In genomic region chr2:185404578-185404977, GRCh38 we compare ENCODE assay signal across 24 cellular contexts.
DNase-seq lines count a peak whose midpoint lies in the region; ATAC-seq and TF ChIP-seq lines count a peak whose summit lies in the region.
"Had no signal": no experiment of that assay in that cellular context is flagged by ENCODE, and none has a peak within 500 bp of the region (broad histone marks: within the 10 kb centered on the region; RNA-seq: fewer than 3 reads in every experiment).

No MANE protein-coding gene starts in this region.

- DNase-seq in mammary epithelial cell: no peak
- DNase-seq in breast epithelium (ENCODE audit: low spot score in 2 of 2): no peak
- peak; percentile 18 for DNase-seq in NCI-H1417 treated with DMSO at 0.1 percent for 48 hours (lab: John Stamatoyannopoulos, UW)
- no peak for DNase-seq in RWPE2 (ENCODE audit: low spot score)
- DNase-seq in hippocampal formation (lab: John Stamatoyannopoulos, UW): no peak
- DNase-seq in brain microvascular endothelial cell: no peak
- DNase-seq: CD4-positive, alpha-beta T cell; DMS53; GOT3; Karpas-422; NCI-H1105 treated with DMSO at 0.1 percent for 48 hours; NCI-H1694 treated with DMSO at 0.1 percent for 48 hours; NCI-H2081; NCI-H2171; NCI-H226; NCI-H510A treated with DMSO at 0.1 percent for 48 hours; NCI-H82; NK-92 treated with Interleukin-12 subunit alpha and Interleukin-12 subunit beta, amount 100 ng/mL, for 24 hours; T-helper 2 cell had no signal

- dilution Hi-C loops in mammary epithelial cell (cut with HindIII; ENCODE audit: low sequenced_read_pairs): no loop called here

- H3F3A ChIP-seq in neural cell (ENCODE audit: insufficient read depth, low read length, poor library complexity, severe bottlenecking): no peaks in the 10 kb centered on the region

- H3K79me2 ChIP-seq in mammary epithelial cell (ENCODE audit: insufficient read depth, low read length): no peaks in the 10 kb centered on the region
- no peaks in the 10 kb centered on the region for H3K79me2 ChIP-seq in neural cell (replicated peaks; ENCODE audit: insufficient read depth, low read length)

- TF ChIP-seq CTCF in mammary epithelial cell (conservative IDR thresholded peaks at IDR 0.05 in 1 of 2, IDR thresholded peaks at IDR 0.05 in 1 of 2; ENCODE audit: extremely low read depth in 1 of 2, insufficient read depth in 1 of 2, low read depth in 1 of 2, low read length in 2 of 2) (peak in 1 of 2 donors; percentile 15), breast epithelium (IDR thresholded peaks at IDR 0.05) (no peak), RWPE2 (IDR thresholded peaks at IDR 0.05; ENCODE audit: poor library complexity, severe bottlenecking) (peak; percentile 13), neural cell (IDR thresholded peaks at IDR 0.05; ENCODE audit: poor library complexity, severe bottlenecking) (peak; percentile 50), brain microvascular endothelial cell (IDR thresholded peaks at IDR 0.05; ENCODE audit: low read depth, low read length, missing control alignments) (no peak)

- BruUV-seq in mammary epithelial cell (replicated peaks; lab: Mats Ljungman, UMichigan): no TSS peak

- TF ChIP-seq RAD21 in neural cell (conservative IDR thresholded peaks at IDR 0.05): peak; percentile 57

- 0% methylated on average over 2 of the region's 2 CpGs for WGBS in mammary epithelial cell (ENCODE audit: low coverage, missing lambda C conversion rate)

- TF ChIP-seq EP300 in neural cell (conservative IDR thresholded peaks at IDR 0.05; ENCODE audit: poor library complexity, severe bottlenecking): no peak

- H3K9me2 ChIP-seq in neural cell (ENCODE audit: insufficient read depth, low read length): no peaks in the 10 kb centered on the region

- CTCF ChIA-PET in mammary epithelial cell (lab: Charles Lee; ENCODE audit: low non-redundant PET): no interaction called here

- H3K27ac ChIP-seq in mammary epithelial cell (ENCODE audit: insufficient read depth, low read depth, low read length) (no peak overlapping the region), breast epithelium (no peak overlapping the region), RWPE2 (ENCODE audit: poor library complexity, severe bottlenecking) (no peak overlapping the region), neural cell (ENCODE audit: low read length) (no peak overlapping the region), brain microvascular endothelial cell (no peak overlapping the region)
- H3K27ac ChIP-seq: BLaER1 had no signal

- peak overlapping the region; percentile 26 for H2AFZ ChIP-seq in mammary epithelial cell (ENCODE audit: low read depth, low read length)
- no peak overlapping the region for H2AFZ ChIP-seq in neural cell (ENCODE audit: low read depth, low read length)

- H3K9me3 ChIP-seq in mammary epithelial cell (replicated peaks; ENCODE audit: insufficient read depth, low read length): no peaks in the 10 kb centered on the region
- H3K9me3 ChIP-seq in breast epithelium: no peaks in the 10 kb centered on the region
- no peaks in the 10 kb centered on the region for H3K9me3 ChIP-seq in RWPE2 (ENCODE audit: severe bottlenecking)
- no peaks in the 10 kb centered on the region for H3K9me3 ChIP-seq in neural cell (ENCODE audit: low read length)
- H3K9me3 ChIP-seq: BLaER1, HAP-1 had no signal

- H4K20me1 ChIP-seq in mammary epithelial cell (ENCODE audit: insufficient read depth, low read length) (no peaks in the 10 kb centered on the region), neural cell (ENCODE audit: insufficient read depth) (no peaks in the 10 kb centered on the region)
- H4K20me1 ChIP-seq: BLaER1 had no signal

- in situ Hi-C loops in mammary epithelial cell (cut with MboI; ENCODE audit: low sequenced_read_pairs in 2 of 2): no loop called here
- in situ Hi-C loops in brain microvascular endothelial cell (cut with HindIII; ENCODE audit: low pct_ligation_motif_present, low sequenced_read_pairs): no loop called here

- H3K4me3 ChIP-seq in mammary epithelial cell (replicated peaks in 1 of 3; ENCODE audit: insufficient read depth in 1 of 3, low read depth in 2 of 3, low read length in 3 of 3) (no peak overlapping the region), breast epithelium (no peak overlapping the region), RWPE2 (ENCODE audit: severe bottlenecking) (no peak overlapping the region), neural cell (ENCODE audit: low read length) (no peak overlapping the region), brain microvascular endothelial cell (ENCODE audit: low read depth, low read length) (no peak overlapping the region)
- H3K4me3 ChIP-seq: BLaER1, HAP-1 had no signal

- H3K27me3 ChIP-seq in mammary epithelial cell (ENCODE audit: insufficient read depth, low read length): no peaks in the 10 kb centered on the region
- H3K27me3 ChIP-seq in breast epithelium: no peaks in the 10 kb centered on the region
- H3K27me3 ChIP-seq in RWPE2 (ENCODE audit: insufficient read depth, poor library complexity, severe bottlenecking): no peaks in the 10 kb centered on the region
- H3K27me3 ChIP-seq in neural cell (ENCODE audit: insufficient read depth, low read depth, low read length): no peaks in the 10 kb centered on the region
- no peaks in the 10 kb centered on the region for H3K27me3 ChIP-seq in brain microvascular endothelial cell (replicated peaks)
- H3K27me3 ChIP-seq: BLaER1 had no signal

- H3K4me2 ChIP-seq in mammary epithelial cell (ENCODE audit: insufficient read depth, low read depth, low read length) (no peak overlapping the region), neural cell (ENCODE audit: low read length) (no peak overlapping the region)
- H3K4me2 ChIP-seq: BLaER1 had no signal

- no peaks in the 10 kb centered on the region for H3K36me3 ChIP-seq in mammary epithelial cell (ENCODE audit: insufficient read depth, low read length)
- peaks cover 3% of the 10 kb centered on the region for H3K36me3 ChIP-seq in breast epithelium
- no peaks in the 10 kb centered on the region for H3K36me3 ChIP-seq in RWPE2 (ENCODE audit: low read depth)
- no peaks in the 10 kb centered on the region for H3K36me3 ChIP-seq in neural cell (ENCODE audit: insufficient read depth, low read length)
- no peaks in the 10 kb centered on the region for H3K36me3 ChIP-seq in brain microvascular endothelial cell (replicated peaks)
- H3K36me3 ChIP-seq: BLaER1, HAP-1 had no signal

- intact Hi-C loops in mammary epithelial cell (cut with micrococcal nuclease): loop anchor here (1.0 to 5.0 kb wide), 2 partner anchors 113 to 333 kb away; partner anchors contain the start of gene FSIP2
- intact Hi-C loops in breast epithelium (cut with DNase I; ENCODE audit: low total_unique reads): no loop called here

- TF ChIP-seq POLR2A in breast epithelium (IDR thresholded peaks at IDR 0.05): no peak

- no peak overlapping the region for H3K9ac ChIP-seq in mammary epithelial cell (ENCODE audit: insufficient read depth, low read length)
- H3K9ac ChIP-seq in neural cell (ENCODE audit: low read length): no peak overlapping the region
- H3K9ac ChIP-seq: BLaER1 had no signal

- no peaks in the 10 kb centered on the region for H3K4me1 ChIP-seq in mammary epithelial cell (ENCODE audit: insufficient read depth, low read length)
- no peaks in the 10 kb centered on the region for H3K4me1 ChIP-seq in breast epithelium
- no peaks in the 10 kb centered on the region for H3K4me1 ChIP-seq in RWPE2 (ENCODE audit: insufficient read depth, poor library complexity, severe bottlenecking)
- H3K4me1 ChIP-seq: BLaER1, HAP-1 had no signal

- no peak for ATAC-seq in RWPE2 (ENCODE audit: low read depth)
- ATAC-seq in GM21526 (IDR thresholded peaks at IDR 0.05; ENCODE audit: low FRiP score, unreplicated experiment): no peak
- ATAC-seq: Panc1 had no signal

TF ChIP-seq in neural cell, 6 proteins besides CTCF, POLR2A, EP300 and RAD21:
- TF ChIP-seq EZH2 (IDR thresholded peaks at IDR 0.05; ENCODE audit: borderline replicate concordance, insufficient read depth, low read length, poor library complexity, severe bottlenecking) (no peak), POLR2AphosphoS5 (IDR thresholded peaks at IDR 0.05) (no peak), SMC3 (conservative IDR thresholded peaks at IDR 0.05; ENCODE audit: poor library complexity) (no peak), REST (IDR thresholded peaks at IDR 0.05; ENCODE audit: borderline replicate concordance) (no peak), TAF1 (IDR thresholded peaks at IDR 0.05; ENCODE audit: low read depth) (no peak), MXI1 (conservative IDR thresholded peaks at IDR 0.05; ENCODE audit: poor library complexity, severe bottlenecking) (no peak)
TF ChIP-seq in neural cell: peak in this region for 0.

Comparison
In these comparisons a context has a peak if more than half of its experiments do, and no peak if none do; other contexts are left out.
1. CTCF ChIP-seq: peak in RWPE2 (single experiment) and neural cell (single experiment); none in breast epithelium (0 of 3) and brain microvascular endothelial cell (single experiment).